In genomic region chr20:10536531-10536930, GRCh38 we compare ENCODE assay signal across 7 cellular contexts.
DNase-seq lines count a peak whose midpoint lies in the region; ATAC-seq and TF ChIP-seq lines count a peak whose summit lies in the region.

No MANE protein-coding gene starts in this region.

- TF ChIP-seq CTCF in GM12873 (IDR thresholded peaks at IDR 0.05; ENCODE audit: insufficient read depth, low read depth, low read length, missing control alignments) = peak; percentile 60
- peak; percentile 48 for TF ChIP-seq CTCF in neural crest cell (conservative IDR thresholded peaks at IDR 0.05)

- no peak for ATAC-seq in HG03039 (IDR thresholded peaks at IDR 0.05; ENCODE audit: unreplicated experiment)

- H3K4me3 Mint-ChIP-seq in neural crest cell = no peak overlapping the region

- no peaks in the 10 kb centered on the region for H3K27me3 Mint-ChIP-seq in neural crest cell (ENCODE audit: low read depth)

- peaks cover 28% of the 10 kb centered on the region for H3K4me1 Mint-ChIP-seq in neural crest cell

- no peaks in the 10 kb centered on the region for H3K9me3 Mint-ChIP-seq in neural crest cell

- no peak overlapping the region for H3K27ac Mint-ChIP-seq in neural crest cell (ENCODE audit: unreplicated experiment)

- DNase-seq in NCI-H1105 (lab: John Stamatoyannopoulos, UW) (peak; percentile 46), astrocyte of the hippocampus (ENCODE audit: low read depth, low spot score) (peak; percentile 56), neural crest cell (ENCODE audit: low read depth, low spot score) (no peak), G401 (ENCODE audit: low spot score) (no peak), NCI-H1694 (lab: John Stamatoyannopoulos, UW) (no peak)

- in situ Hi-C loops in G401 (cut with HindIII; ENCODE audit: low sequenced_read_pairs) = no loop called here

- peaks cover 5% of the 10 kb centered on the region for H3K36me3 Mint-ChIP-seq in neural crest cell (ENCODE audit: low read depth)

Comparison
In these comparisons a context has a peak if more than half of its experiments do, and no peak if none do; other contexts are left out.
1. DNase-seq: peak in NCI-H1105 (single experiment) and astrocyte of the hippocampus (single experiment); none in neural crest cell (single experiment), G401 (single experiment) and NCI-H1694 (single experiment).